ENCODE assay signal across 21 cellular contexts in genomic region chr12:121953695-121954094, GRCh38.
"Had no signal": no experiment of that assay in that cellular context is flagged by ENCODE, and none has a peak within 500 bp of the region (broad histone marks: within the 10 kb centered on the region; RNA-seq: fewer than 3 reads in every experiment).

No MANE protein-coding gene starts in this region.

- H3K27me3 ChIP-seq: dorsolateral prefrontal cortex, neural progenitor cell, right atrium auricular region, thyroid gland had no signal

- H3K36me3 ChIP-seq: neural progenitor cell, prostate gland, right atrium auricular region, thyroid gland had no signal

- H3K27ac ChIP-seq: dorsolateral prefrontal cortex, neural progenitor cell, prostate gland, right atrium auricular region, thyroid gland had no signal

- ATAC-seq: activated CD8-positive, alpha-beta T cell treated with anti-CD3 and anti-CD28 coated beads for 36 hours; activated naive CD8-positive, alpha-beta T cell treated with anti-CD3 and anti-CD28 coated beads, Interleukin-2, amount 50 U/mL, for 24 hours; naive thymus-derived CD4-positive, alpha-beta T cell had no signal

- H3K27me3 Mint-ChIP-seq: activated CD8-positive, alpha-beta T cell treated with anti-CD3 and anti-CD28 coated beads for 36 hours; activated naive CD8-positive, alpha-beta T cell treated with anti-CD3 and anti-CD28 coated beads, Interleukin-2, amount 50 U/mL, for 24 hours; activated T-cell treated with anti-CD3 and anti-CD28 coated beads, Interleukin-2, amount 50 U/mL, for 24 hours had no signal

- H3K9me3 ChIP-seq: prostate gland, right atrium auricular region, thyroid gland had no signal

- H3K4me3 ChIP-seq: dorsolateral prefrontal cortex, neural progenitor cell, prostate gland, right atrium auricular region, thyroid gland had no signal

- DNase-seq: activated CD4-positive, alpha-beta T cell treated with anti-CD3 and anti-CD28 coated beads, Interleukin-2, amount 10 ng/mL, durations not matched to agents 24 days and 14 days; activated CD8-positive, alpha-beta T cell treated with anti-CD3 and anti-CD28 coated beads for 36 hours; activated naive CD4-positive, alpha-beta T cell treated with anti-CD3 and anti-CD28 coated beads for 36 hours; activated naive CD8-positive, alpha-beta T cell treated with anti-CD3 and anti-CD28 coated beads, Interleukin-2, amount 50 U/mL, for 24 hours; activated T-cell treated with anti-CD3 and anti-CD28 coated beads, Interleukin-2, amount 50 U/mL, for 24 hours; anterior cingulate cortex; central memory CD4-positive, alpha-beta T cell; dorsolateral prefrontal cortex; foreskin melanocyte; head of caudate nucleus; mesenchymal stem cell; naive thymus-derived CD4-positive, alpha-beta T cell; stimulated activated CD4-positive, alpha-beta T cell treated with anti-CD3 and anti-CD28 coated beads, Interleukin-12 subunit alpha, Interleukin-12 subunit beta, amount 100 ng/mL, for 4 hours; stimulated activated CD4-positive, alpha-beta T cell treated with anti-CD3 and anti-CD28 coated beads, Interleukin-1b, Interleukin-23, amount 100 ng/mL, for 48 hours; stimulated activated naive CD4-positive, alpha-beta T cell treated with Interleukin-2 at 50 U/mL for 16 hours; T1000; thyroid gland had no signal

- H3K4me1 ChIP-seq: prostate gland, right atrium auricular region had no signal

- H3K27ac Mint-ChIP-seq: activated CD4-positive, alpha-beta T cell treated with anti-CD3 and anti-CD28 coated beads, Interleukin-2, amount 10 ng/mL, durations not matched to agents 24 days and 14 days; activated CD8-positive, alpha-beta T cell treated with anti-CD3 and anti-CD28 coated beads for 36 hours; activated naive CD4-positive, alpha-beta T cell treated with anti-CD3 and anti-CD28 coated beads for 36 hours; activated naive CD8-positive, alpha-beta T cell treated with anti-CD3 and anti-CD28 coated beads, Interleukin-2, amount 50 U/mL, for 24 hours; activated T-cell treated with anti-CD3 and anti-CD28 coated beads, Interleukin-2, amount 50 U/mL, for 24 hours; brain; naive thymus-derived CD4-positive, alpha-beta T cell; neural progenitor cell had no signal

- H3K4me3 Mint-ChIP-seq: activated CD4-positive, alpha-beta T cell treated with anti-CD3 and anti-CD28 coated beads, Interleukin-2, amount 10 ng/mL, durations not matched to agents 24 days and 14 days; activated CD8-positive, alpha-beta T cell treated with anti-CD3 and anti-CD28 coated beads for 36 hours; activated naive CD4-positive, alpha-beta T cell treated with anti-CD3 and anti-CD28 coated beads for 36 hours; activated naive CD8-positive, alpha-beta T cell treated with anti-CD3 and anti-CD28 coated beads, Interleukin-2, amount 50 U/mL, for 24 hours; activated T-cell treated with anti-CD3 and anti-CD28 coated beads, Interleukin-2, amount 50 U/mL, for 24 hours; brain; naive thymus-derived CD4-positive, alpha-beta T cell; neural progenitor cell had no signal

- H3K36me3 Mint-ChIP-seq: naive thymus-derived CD4-positive, alpha-beta T cell; neural progenitor cell had no signal

- H3K9me3 Mint-ChIP-seq: activated CD4-positive, alpha-beta T cell treated with anti-CD3 and anti-CD28 coated beads, Interleukin-2, amount 10 ng/mL, durations not matched to agents 24 days and 14 days; activated CD8-positive, alpha-beta T cell treated with anti-CD3 and anti-CD28 coated beads for 36 hours; activated naive CD4-positive, alpha-beta T cell treated with anti-CD3 and anti-CD28 coated beads for 36 hours; activated naive CD8-positive, alpha-beta T cell treated with anti-CD3 and anti-CD28 coated beads, Interleukin-2, amount 50 U/mL, for 24 hours; activated T-cell treated with anti-CD3 and anti-CD28 coated beads, Interleukin-2, amount 50 U/mL, for 24 hours; naive thymus-derived CD4-positive, alpha-beta T cell had no signal

- H3K4me1 Mint-ChIP-seq: activated CD4-positive, alpha-beta T cell treated with anti-CD3 and anti-CD28 coated beads, Interleukin-2, amount 10 ng/mL, durations not matched to agents 24 days and 14 days; naive thymus-derived CD4-positive, alpha-beta T cell; neural progenitor cell had no signal
